Comparison of ENCODE assay signal across 8 cellular contexts in the genomic region with DNA sequence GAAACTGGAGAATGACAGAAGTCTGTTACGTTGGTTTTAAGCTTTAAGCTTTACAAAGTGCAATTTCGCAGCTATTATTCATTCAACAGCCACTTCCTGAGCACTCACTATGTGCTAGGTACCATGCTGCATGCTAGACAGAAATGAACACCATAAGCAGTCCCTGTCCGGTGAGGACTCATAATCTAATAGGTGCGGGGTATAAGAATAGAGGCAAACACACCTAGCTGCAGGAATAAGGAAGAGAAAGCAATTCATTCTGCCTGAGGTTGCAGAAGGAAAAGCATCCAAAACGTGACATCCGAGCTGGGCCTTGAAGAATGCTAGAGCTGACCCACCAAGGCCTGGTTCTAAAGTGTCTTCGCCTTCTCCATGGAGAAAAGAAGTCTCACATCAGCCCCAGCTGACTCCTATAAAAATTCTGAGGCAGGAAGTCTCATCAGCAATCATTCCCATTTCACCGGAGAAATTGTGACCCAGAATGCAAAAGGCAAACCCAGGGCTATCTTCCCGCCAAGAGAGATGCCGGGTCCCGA. TPM values are rescaled to one million over a fixed set of nuclear protein-coding genes. Genes with fewer than 3 reads are reported as not detected.
DNase-seq lines count a peak whose midpoint lies in the region; ATAC-seq lines count a peak whose summit lies in the region.

No MANE protein-coding gene starts in this region.

- no peaks in the 10 kb centered on the region for H3K9me3 Mint-ChIP-seq in activated CD8-positive, alpha-beta T cell treated with anti-CD3 and anti-CD28 coated beads, Interleukin-2, amount 10 ng/mL, durations not matched to agents 7 days and 5 days (ENCODE audit: insufficient read depth)
- H3K9me3 Mint-ChIP-seq in stimulated activated naive B cell treated with anti-CD40 and anti-IgM and Interleukin-4, amounts not matched to agents 10 μg/mL and 1 μg/mL and 100 μg/mL, for 72 hours: no peaks in the 10 kb centered on the region

- peak overlapping the region; percentile 88 for H3K4me3 Mint-ChIP-seq in activated CD8-positive, alpha-beta T cell treated with anti-CD3 and anti-CD28 coated beads, Interleukin-2, amount 10 ng/mL, durations not matched to agents 7 days and 5 days
- H3K4me3 Mint-ChIP-seq in stimulated activated naive B cell treated with anti-CD40 and anti-IgM and Interleukin-4, amounts not matched to agents 10 μg/mL and 1 μg/mL and 100 μg/mL, for 72 hours: peak overlapping the region; percentile 96 to 97

- no peaks in the 10 kb centered on the region for H3K27me3 Mint-ChIP-seq in activated CD8-positive, alpha-beta T cell treated with anti-CD3 and anti-CD28 coated beads, Interleukin-2, amount 10 ng/mL, durations not matched to agents 7 days and 5 days (ENCODE audit: low read depth)
- no peaks in the 10 kb centered on the region for H3K27me3 Mint-ChIP-seq in stimulated activated naive B cell treated with anti-CD40 and anti-IgM and Interleukin-4, amounts not matched to agents 10 μg/mL and 1 μg/mL and 100 μg/mL, for 72 hours

- H3K27ac Mint-ChIP-seq in activated CD8-positive, alpha-beta T cell treated with anti-CD3 and anti-CD28 coated beads, Interleukin-2, amount 10 ng/mL, durations not matched to agents 7 days and 5 days: peak overlapping the region; percentile 94
- H3K27ac Mint-ChIP-seq in stimulated activated naive B cell treated with anti-CD40 and anti-IgM and Interleukin-4, amounts not matched to agents 10 μg/mL and 1 μg/mL and 100 μg/mL, for 72 hours: peak overlapping the region; percentile 88

- peak overlapping the region; percentile 89 for H3K4me3 ChIP-seq in iPS-11a (ENCODE audit: low read depth, low read length)

- DNase-seq in stimulated activated CD4-positive, alpha-beta T cell treated with anti-CD3 and anti-CD28 coated beads, Interleukin-1b, Interleukin-23, amount 100 ng/mL, for 48 hours: peak; percentile 3
- DNase-seq in stimulated activated CD4-positive, alpha-beta T cell treated with anti-CD3 and anti-CD28 coated beads, Interleukin-2, amount 100 ng/mL, for 24 hours: no peak
- DNase-seq in activated CD8-positive, alpha-beta T cell treated with anti-CD3 and anti-CD28 coated beads, Interleukin-2, amount 10 ng/mL, durations not matched to agents 7 days and 5 days: peak; percentile 24
- DNase-seq in stimulated activated naive B cell treated with anti-CD40 and anti-IgM and Interleukin-4, amounts not matched to agents 10 μg/mL and 1 μg/mL and 100 μg/mL, for 72 hours: no peak
- no peak for DNase-seq in NOMO-1 treated with DMSO at 0.1 percent for 48 hours (lab: John Stamatoyannopoulos, UW; ENCODE audit: unreplicated experiment)
- no peak for DNase-seq in central memory CD4-positive, alpha-beta T cell
- DNase-seq in D341Med (ENCODE audit: low spot score): no peak

- peaks cover 39% of the 10 kb centered on the region for H3K4me1 Mint-ChIP-seq in activated CD8-positive, alpha-beta T cell treated with anti-CD3 and anti-CD28 coated beads, Interleukin-2, amount 10 ng/mL, durations not matched to agents 7 days and 5 days (ENCODE audit: low read depth)
- H3K4me1 Mint-ChIP-seq in stimulated activated naive B cell treated with anti-CD40 and anti-IgM and Interleukin-4, amounts not matched to agents 10 μg/mL and 1 μg/mL and 100 μg/mL, for 72 hours: peaks cover 14 to 39% of the 10 kb centered on the region in 2 donors

- CTCF ChIA-PET in activated CD8-positive, alpha-beta T cell treated with anti-CD3 and anti-CD28 coated beads, Interleukin-2, amount 10 ng/mL, durations not matched to agents 7 days and 5 days (lab: Charles Lee): interaction anchor here (0.8 to 4.9 kb wide), 9 partner anchors 14 to 181 kb away, joined by 3 to 41 read pairs (median 4); a partner anchor contains a TSS

- no peak for ATAC-seq in activated CD8-positive, alpha-beta T cell treated with anti-CD3 and anti-CD28 coated beads, Interleukin-2, amount 10 ng/mL, durations not matched to agents 7 days and 5 days
- ATAC-seq in stimulated activated naive B cell treated with anti-CD40 and anti-IgM and Interleukin-4, amounts not matched to agents 10 μg/mL and 1 μg/mL and 100 μg/mL, for 72 hours (replicated peaks): peak in 1 of 2 donors; percentile 15

- POLR2A ChIA-PET in activated CD8-positive, alpha-beta T cell treated with anti-CD3 and anti-CD28 coated beads, Interleukin-2, amount 10 ng/mL, durations not matched to agents 7 days and 5 days (lab: Charles Lee): interaction anchor here (0.6 to 3.3 kb wide), 7 partner anchors 10 to 190 kb away, joined by 3 to 27 read pairs (median 5); a partner anchor contains a TSS

- peaks cover 9% of the 10 kb centered on the region for H3K36me3 Mint-ChIP-seq in activated CD8-positive, alpha-beta T cell treated with anti-CD3 and anti-CD28 coated beads, Interleukin-2, amount 10 ng/mL, durations not matched to agents 7 days and 5 days (ENCODE audit: low read depth)
- peaks cover 7 to 10% of the 10 kb centered on the region in 2 donors for H3K36me3 Mint-ChIP-seq in stimulated activated naive B cell treated with anti-CD40 and anti-IgM and Interleukin-4, amounts not matched to agents 10 μg/mL and 1 μg/mL and 100 μg/mL, for 72 hours

RNA-seq across cellular contexts. Expression of a gene that starts 0.5 kb away (rescaled TPM):
- total RNA-seq in activated CD8-positive, alpha-beta T cell treated with anti-CD3 and anti-CD28 coated beads, Interleukin-2, amount 10 ng/mL, durations not matched to agents 7 days and 5 days: 10 to 100 TPM; 34.5 to 36.3 TPM

RNA-seq across cellular contexts. Expression of a gene that starts 0.8 kb away (rescaled TPM):
- 10 to 100 TPM in 1 of 2 experiments, 1 to 10 TPM in 1; 9.5 to 10.2 TPM for total RNA-seq in activated CD8-positive, alpha-beta T cell treated with anti-CD3 and anti-CD28 coated beads, Interleukin-2, amount 10 ng/mL, durations not matched to agents 7 days and 5 days

RNA-seq across cellular contexts. Expression of a gene that starts 54.8 kb away (rescaled TPM):
- total RNA-seq in activated CD8-positive, alpha-beta T cell treated with anti-CD3 and anti-CD28 coated beads, Interleukin-2, amount 10 ng/mL, durations not matched to agents 7 days and 5 days: 10 to 100 TPM; 26.1 to 28.9 TPM

RNA-seq across cellular contexts. Expression of a gene that starts 54.9 kb away (rescaled TPM):
- 10 to 100 TPM; 33.3 to 37.3 TPM for total RNA-seq in activated CD8-positive, alpha-beta T cell treated with anti-CD3 and anti-CD28 coated beads, Interleukin-2, amount 10 ng/mL, durations not matched to agents 7 days and 5 days

Comparison
In these comparisons a context has a peak if more than half of its experiments do, and no peak if none do; other contexts are left out.
1. DNase-seq: peak in stimulated activated CD4-positive, alpha-beta T cell treated with anti-CD3 and anti-CD28 coated beads, Interleukin-1b, Interleukin-23, amount 100 ng/mL, for 48 hours (single experiment) and activated CD8-positive, alpha-beta T cell treated with anti-CD3 and anti-CD28 coated beads, Interleukin-2, amount 10 ng/mL, durations not matched to agents 7 days and 5 days (single experiment); none in stimulated activated CD4-positive, alpha-beta T cell treated with anti-CD3 and anti-CD28 coated beads, Interleukin-2, amount 100 ng/mL, for 24 hours (0 of 2), stimulated activated naive B cell treated with anti-CD40 and anti-IgM and Interleukin-4, amounts not matched to agents 10 μg/mL and 1 μg/mL and 100 μg/mL, for 72 hours (single experiment), NOMO-1 treated with DMSO at 0.1 percent for 48 hours (single experiment), central memory CD4-positive, alpha-beta T cell (single experiment) and D341Med (single experiment).